ENCODE assay signal across 14 cellular contexts in the genomic region with DNA sequence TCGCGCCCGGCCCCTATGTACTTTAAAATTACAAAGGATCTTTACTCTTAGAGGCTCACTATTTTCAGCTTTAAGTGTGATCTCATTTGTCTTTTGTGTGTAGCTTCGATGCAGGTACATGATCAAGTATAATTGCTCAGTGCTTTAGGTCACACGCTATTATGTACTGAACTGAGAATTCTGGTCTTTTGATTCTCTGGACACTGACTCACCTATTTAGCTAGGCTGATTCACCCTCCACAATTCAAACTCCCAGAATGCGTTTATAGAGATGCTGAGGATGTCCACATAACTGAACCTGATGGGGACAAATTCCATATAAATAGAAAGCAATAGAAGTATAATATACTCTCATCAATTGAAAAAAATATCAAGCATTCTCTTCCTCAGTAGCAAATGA.
"Had no signal": no experiment of that assay in that cellular context is flagged by ENCODE, and none has a peak within 500 bp of the region (broad histone marks: within the 10 kb centered on the region; RNA-seq: fewer than 3 reads in every experiment).

No MANE protein-coding gene starts in this region.

- ATAC-seq: left cardiac atrium; mucosa of descending colon; naive thymus-derived CD8-positive, alpha-beta T cell; right cardiac atrium; WTC11 had no signal

- H3K9me3 Mint-ChIP-seq: activated CD4-positive, alpha-beta T cell treated with anti-CD3 and anti-CD28 coated beads, Interleukin-2, amount 10 ng/mL, durations not matched to agents 24 days and 14 days; activated naive CD8-positive, alpha-beta T cell treated with anti-CD3 and anti-CD28 coated beads, Interleukin-2, amount 10 ng/mL, durations not matched to agents 7 days and 5 days; naive thymus-derived CD8-positive, alpha-beta T cell; WTC11 had no signal

- H3K4me1 Mint-ChIP-seq: WTC11 had no signal

- H3K27me3 Mint-ChIP-seq: activated CD4-positive, alpha-beta T cell treated with anti-CD3 and anti-CD28 coated beads, Interleukin-2, amount 10 ng/mL, durations not matched to agents 24 days and 14 days; activated naive CD8-positive, alpha-beta T cell treated with anti-CD3 and anti-CD28 coated beads, Interleukin-2, amount 10 ng/mL, durations not matched to agents 7 days and 5 days; naive thymus-derived CD8-positive, alpha-beta T cell had no signal

- H3K9me3 ChIP-seq: mucosa of descending colon had no signal

- H3K36me3 Mint-ChIP-seq: WTC11 had no signal

- DNase-seq: activated CD4-positive, alpha-beta T cell treated with anti-CD3 and anti-CD28 coated beads, Interleukin-2, amount 10 ng/mL, durations not matched to agents 24 days and 14 days; activated naive CD8-positive, alpha-beta T cell treated with anti-CD3 and anti-CD28 coated beads, Interleukin-2, amount 10 ng/mL, durations not matched to agents 7 days and 5 days; activated T-cell treated with anti-CD3 and anti-CD28 coated beads for 4 hours; anterior cingulate cortex; left cardiac atrium; mucosa of descending colon; naive thymus-derived CD8-positive, alpha-beta T cell; nucleus accumbens; right cardiac atrium; small intestine had no signal

- H3K4me3 ChIP-seq: lung, mucosa of descending colon had no signal

- FAIRE-seq: colon, frontal cortex, small intestine had no signal

- H3K27ac Mint-ChIP-seq: activated CD4-positive, alpha-beta T cell treated with anti-CD3 and anti-CD28 coated beads, Interleukin-2, amount 10 ng/mL, durations not matched to agents 24 days and 14 days; activated naive CD8-positive, alpha-beta T cell treated with anti-CD3 and anti-CD28 coated beads, Interleukin-2, amount 10 ng/mL, durations not matched to agents 7 days and 5 days; WTC11 had no signal

- H3K4me3 Mint-ChIP-seq: activated CD4-positive, alpha-beta T cell treated with anti-CD3 and anti-CD28 coated beads, Interleukin-2, amount 10 ng/mL, durations not matched to agents 24 days and 14 days; activated naive CD8-positive, alpha-beta T cell treated with anti-CD3 and anti-CD28 coated beads, Interleukin-2, amount 10 ng/mL, durations not matched to agents 7 days and 5 days; WTC11 had no signal
